1 cellular context compared by ENCODE assay signal in genomic region chr2:55419514-55420243, GRCh38.
TF ChIP-seq lines count a peak whose summit lies in the region.

Gene CCDC88A (minus strand): TSS chr2:55419856. CDS start chr2:55419079, 777 bp downstream.

TF ChIP-seq in K562, 482 proteins besides CTCF, POLR2A, EP300 and RAD21 (continued from another document):
- no peak for TF ChIP-seq RBM17 (IDR thresholded peaks at IDR 0.05; ENCODE audit: borderline replicate concordance, low read depth, low read length)
- TF ChIP-seq ARID3B (CRISPR knock-in tag; IDR thresholded peaks at IDR 0.05; ENCODE audit: borderline replicate concordance) = no peak
- 0 out of 2 replicates have a peak, but pooled peaks have one; percentile 34 for TF ChIP-seq SLC30A9 (CRISPR knock-in tag; IDR thresholded peaks at IDR 0.05)
- no peak for TF ChIP-seq EZH2 (IDR thresholded peaks at IDR 0.05; ENCODE audit: borderline replicate concordance, low read depth, low read length)
- 0 out of 2 replicates have a peak, but pooled peaks have one; percentile 75 for TF ChIP-seq CUX1 (CRISPR knock-in tag; IDR thresholded peaks at IDR 0.05)
- TF ChIP-seq ARNT (IDR thresholded peaks at IDR 0.05) = no peak
- TF ChIP-seq CBX5 (IDR thresholded peaks at IDR 0.05; ENCODE audit: borderline replicate concordance, low read depth) = peak; percentile 81
- TF ChIP-seq ZNF707 (CRISPR knock-in tag; conservative IDR thresholded peaks at IDR 0.05) = no peak
- TF ChIP-seq SMAD4 (CRISPR knock-in tag; conservative IDR thresholded peaks at IDR 0.05) = peak; percentile 98
- no peak for TF ChIP-seq NFE2L1 (tag; IDR thresholded peaks at IDR 0.05; ENCODE audit: borderline replicate concordance, low read depth)
- no peak for TF ChIP-seq FOXK1 (CRISPR knock-in tag; IDR thresholded peaks at IDR 0.05; ENCODE audit: borderline replicate concordance)
- TF ChIP-seq E4F1 (CRISPR knock-in tag; IDR thresholded peaks at IDR 0.05; ENCODE audit: borderline replicate concordance) = no peak
- TF ChIP-seq THRB (CRISPR knock-in tag; conservative IDR thresholded peaks at IDR 0.05) = no peak; the same call in 1 of the 2 replicates
- peak in 1 of 2 experiments; percentile 91; a peak in 2 of 4 replicates for TF ChIP-seq NONO (IDR thresholded peaks at IDR 0.05; ENCODE audit: low read depth in 2 of 2, low read length in 1 of 2)
- peak in 1 of 2 experiments; percentile 96; a peak in 2 of 4 replicates for TF ChIP-seq ZNF639 (CRISPR knock-in tag; conservative IDR thresholded peaks at IDR 0.05 in 1 of 2, IDR thresholded peaks at IDR 0.05 in 1 of 2)
- no peak for TF ChIP-seq RBM34 (IDR thresholded peaks at IDR 0.05; ENCODE audit: borderline replicate concordance, insufficient read depth, low read length)
- no peak for TF ChIP-seq PKNOX1 (IDR thresholded peaks at IDR 0.05)
- TF ChIP-seq SIN3B (IDR thresholded peaks at IDR 0.05; ENCODE audit: low read depth) = 0 out of 2 replicates have a peak, but pooled peaks have one; percentile 19
- TF ChIP-seq ZNF398 (CRISPR knock-in tag; IDR thresholded peaks at IDR 0.05) = no peak
- TF ChIP-seq TEAD2 (tag; IDR thresholded peaks at IDR 0.05) = no peak
- peak; percentile 66 for TF ChIP-seq EGR1 (conservative IDR thresholded peaks at IDR 0.05)
- TF ChIP-seq NBN (IDR thresholded peaks at IDR 0.05; ENCODE audit: low read depth) = peak; percentile 92
- peak; percentile 96 for TF ChIP-seq ZNF584 (CRISPR knock-in tag; IDR thresholded peaks at IDR 0.05; ENCODE audit: low read depth)
- TF ChIP-seq ZNF311 (CRISPR knock-in tag; IDR thresholded peaks at IDR 0.05) = peak; percentile 75; the same call in 1 of the 2 replicates
- peak; percentile 74; the same call in 1 of the 2 replicates for TF ChIP-seq TRIM28 (IDR thresholded peaks at IDR 0.05)
- TF ChIP-seq HDAC3 (IDR thresholded peaks at IDR 0.05; ENCODE audit: borderline replicate concordance, partially characterized antibody) = no peak
- TF ChIP-seq ZNF384 (IDR thresholded peaks at IDR 0.05; ENCODE audit: low read depth, low read length) = peak; percentile 39; the same call in 1 of the 2 replicates
- TF ChIP-seq MTF1 (CRISPR knock-in tag; IDR thresholded peaks at IDR 0.05; ENCODE audit: borderline replicate concordance) = no peak
- TF ChIP-seq EHMT2 (IDR thresholded peaks at IDR 0.05) = no peak
- TF ChIP-seq E2F4 (CRISPR knock-in tag; IDR thresholded peaks at IDR 0.05; ENCODE audit: low read depth) = 0 out of 2 replicates have a peak, but pooled peaks have one; percentile 28
- no peak for TF ChIP-seq PBX2 (CRISPR knock-in tag; IDR thresholded peaks at IDR 0.05; ENCODE audit: low read depth)
- TF ChIP-seq PBX2 (tag; conservative IDR thresholded peaks at IDR 0.05; ENCODE audit: low read depth) = no peak
- peak; percentile 75; the same call in 1 of the 2 replicates for TF ChIP-seq MBD2 (IDR thresholded peaks at IDR 0.05; ENCODE audit: borderline replicate concordance, low read depth)
- no peak for TF ChIP-seq CHD4 (IDR thresholded peaks at IDR 0.05; ENCODE audit: insufficient read depth, insufficient replicate concordance, low read depth, low read length, poor library complexity, severe bottlenecking)
- TF ChIP-seq ZNF217 (CRISPR knock-in tag; IDR thresholded peaks at IDR 0.05) = no peak
- TF ChIP-seq MED1 (CRISPR knock-in tag; IDR thresholded peaks at IDR 0.05; ENCODE audit: borderline replicate concordance) = no peak
- no peak for TF ChIP-seq SMARCA5 (IDR thresholded peaks at IDR 0.05)
TF ChIP-seq in K562: peak in this region for 198.
